In genomic region chr16:8863594-8864424, GRCh38 we compare ENCODE assay signal across 3 cellular contexts.
TF ChIP-seq lines count a peak whose summit lies in the region.

No MANE protein-coding gene starts in this region.

TF ChIP-seq in HEK293, 187 proteins besides CTCF, POLR2A, EP300 and RAD21 (continues in another document):
- no peak for TF ChIP-seq ELK4 (IDR thresholded peaks at IDR 0.05; ENCODE audit: borderline replicate concordance, low read depth, low read length)
- no peak for TF ChIP-seq GLIS1 (tag by site-specific recombination; IDR thresholded peaks at IDR 0.05)
- TF ChIP-seq ZNF600 (tag by site-specific recombination; IDR thresholded peaks at IDR 0.05): peak; percentile 51; the same call in 1 of the 2 replicates
- 0 out of 2 replicates have a peak, but pooled peaks have one; percentile 14 for TF ChIP-seq EGR2 (tag by site-specific recombination; IDR thresholded peaks at IDR 0.05; ENCODE audit: low read depth)
- TF ChIP-seq, protein P1, sequence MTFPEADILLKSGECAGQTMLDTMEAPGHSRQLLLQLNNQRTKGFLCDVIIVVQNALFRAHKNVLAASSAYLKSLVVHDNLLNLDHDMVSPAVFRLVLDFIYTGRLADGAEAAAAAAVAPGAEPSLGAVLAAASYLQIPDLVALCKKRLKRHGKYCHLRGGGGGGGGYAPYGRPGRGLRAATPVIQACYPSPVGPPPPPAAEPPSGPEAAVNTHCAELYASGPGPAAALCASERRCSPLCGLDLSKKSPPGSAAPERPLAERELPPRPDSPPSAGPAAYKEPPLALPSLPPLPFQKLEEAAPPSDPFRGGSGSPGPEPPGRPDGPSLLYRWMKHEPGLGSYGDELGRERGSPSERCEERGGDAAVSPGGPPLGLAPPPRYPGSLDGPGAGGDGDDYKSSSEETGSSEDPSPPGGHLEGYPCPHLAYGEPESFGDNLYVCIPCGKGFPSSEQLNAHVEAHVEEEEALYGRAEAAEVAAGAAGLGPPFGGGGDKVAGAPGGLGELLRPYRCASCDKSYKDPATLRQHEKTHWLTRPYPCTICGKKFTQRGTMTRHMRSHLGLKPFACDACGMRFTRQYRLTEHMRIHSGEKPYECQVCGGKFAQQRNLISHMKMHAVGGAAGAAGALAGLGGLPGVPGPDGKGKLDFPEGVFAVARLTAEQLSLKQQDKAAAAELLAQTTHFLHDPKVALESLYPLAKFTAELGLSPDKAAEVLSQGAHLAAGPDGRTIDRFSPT (tag by site-specific recombination; IDR thresholded peaks at IDR 0.05): 0 out of 2 replicates have a peak, but pooled peaks have one; percentile 25
- no peak for TF ChIP-seq FEZF1 (tag by site-specific recombination; IDR thresholded peaks at IDR 0.05)
- TF ChIP-seq ZFHX2 (tag by site-specific recombination; conservative IDR thresholded peaks at IDR 0.05): peak; percentile 14; the same call in 1 of the 2 replicates
- peak; percentile 80 for TF ChIP-seq KLF9 (tag by site-specific recombination; IDR thresholded peaks at IDR 0.05; ENCODE audit: low read depth)
- no peak for TF ChIP-seq ZNF394 (tag by site-specific recombination; IDR thresholded peaks at IDR 0.05; ENCODE audit: borderline replicate concordance)
- peak; percentile 21; the same call in 1 of the 2 replicates for TF ChIP-seq KLF1 (tag by site-specific recombination; IDR thresholded peaks at IDR 0.05)
- TF ChIP-seq ZNF169 (tag by site-specific recombination; IDR thresholded peaks at IDR 0.05): no peak
- TF ChIP-seq ZNF548 (tag by site-specific recombination; IDR thresholded peaks at IDR 0.05): no peak
- no peak for TF ChIP-seq ZBTB21 (tag by site-specific recombination; IDR thresholded peaks at IDR 0.05)
- TF ChIP-seq SP2 (tag by site-specific recombination; IDR thresholded peaks at IDR 0.05): peak; percentile 59
- TF ChIP-seq ZBTB20 (tag by site-specific recombination; IDR thresholded peaks at IDR 0.05): 0 out of 2 replicates have a peak, but pooled peaks have one; percentile 11
- TF ChIP-seq ZNF341 (tag by site-specific recombination; IDR thresholded peaks at IDR 0.05; ENCODE audit: low read depth): 0 out of 2 replicates have a peak, but pooled peaks have one; percentile 20
- TF ChIP-seq ZNF138 (tag by site-specific recombination; IDR thresholded peaks at IDR 0.05; ENCODE audit: borderline replicate concordance): no peak
- TF ChIP-seq ZNF423 (tag by site-specific recombination; IDR thresholded peaks at IDR 0.05): no peak
- 0 out of 2 replicates have a peak, but pooled peaks have one; percentile 41 for TF ChIP-seq ZNF2 (tag by site-specific recombination; IDR thresholded peaks at IDR 0.05)

TF ChIP-seq in K562, 482 proteins besides CTCF, POLR2A, EP300 and RAD21 (continues in another document):
- TF ChIP-seq, protein P2, sequence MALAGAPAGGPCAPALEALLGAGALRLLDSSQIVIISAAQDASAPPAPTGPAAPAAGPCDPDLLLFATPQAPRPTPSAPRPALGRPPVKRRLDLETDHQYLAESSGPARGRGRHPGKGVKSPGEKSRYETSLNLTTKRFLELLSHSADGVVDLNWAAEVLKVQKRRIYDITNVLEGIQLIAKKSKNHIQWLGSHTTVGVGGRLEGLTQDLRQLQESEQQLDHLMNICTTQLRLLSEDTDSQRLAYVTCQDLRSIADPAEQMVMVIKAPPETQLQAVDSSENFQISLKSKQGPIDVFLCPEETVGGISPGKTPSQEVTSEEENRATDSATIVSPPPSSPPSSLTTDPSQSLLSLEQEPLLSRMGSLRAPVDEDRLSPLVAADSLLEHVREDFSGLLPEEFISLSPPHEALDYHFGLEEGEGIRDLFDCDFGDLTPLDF (CRISPR knock-in tag; IDR thresholded peaks at IDR 0.05): no peak
- TF ChIP-seq KDM1A (IDR thresholded peaks at IDR 0.05) (peak in 1 of 2 experiments; percentile 46; a peak in 1 of 4 replicates), FOS (IDR thresholded peaks at IDR 0.05; ENCODE audit: extremely low read depth, insufficient read length) (no peak), ZKSCAN8 (CRISPR knock-in tag; IDR thresholded peaks at IDR 0.05) (0 out of 2 replicates have a peak, but pooled peaks have one; percentile 31), ZNF24 (IDR thresholded peaks at IDR 0.05) (no peak), EWSR1 (IDR thresholded peaks at IDR 0.05; ENCODE audit: borderline replicate concordance, low read depth, partially characterized antibody) (no peak), RBFOX2 (IDR thresholded peaks at IDR 0.05; ENCODE audit: low read depth, low read length) (peak; percentile 53), PURB (CRISPR knock-in tag; IDR thresholded peaks at IDR 0.05; ENCODE audit: low read depth) (no peak), CREB1 (IDR thresholded peaks at IDR 0.05) (no peak), CREB1 (CRISPR knock-in tag; IDR thresholded peaks at IDR 0.05) (no peak), ZNF232 (CRISPR knock-in tag; IDR thresholded peaks at IDR 0.05) (no peak), SREBF1 (IDR thresholded peaks at IDR 0.05; ENCODE audit: borderline replicate concordance, low read depth, low read length) (no peak), BCL6 (CRISPR knock-in tag; IDR thresholded peaks at IDR 0.05) (no peak), HDGF (IDR thresholded peaks at IDR 0.05) (no peak), NBN (IDR thresholded peaks at IDR 0.05; ENCODE audit: low read depth) (no peak), KLF13 (tag; IDR thresholded peaks at IDR 0.05; ENCODE audit: borderline replicate concordance, low read depth) (no peak), MCM7 (IDR thresholded peaks at IDR 0.05) (no peak), RFX7 (CRISPR knock-in tag; IDR thresholded peaks at IDR 0.05) (no peak), ZNF79 (CRISPR knock-in tag; IDR thresholded peaks at IDR 0.05; ENCODE audit: low read depth) (no peak)
- TF ChIP-seq, protein P3, sequence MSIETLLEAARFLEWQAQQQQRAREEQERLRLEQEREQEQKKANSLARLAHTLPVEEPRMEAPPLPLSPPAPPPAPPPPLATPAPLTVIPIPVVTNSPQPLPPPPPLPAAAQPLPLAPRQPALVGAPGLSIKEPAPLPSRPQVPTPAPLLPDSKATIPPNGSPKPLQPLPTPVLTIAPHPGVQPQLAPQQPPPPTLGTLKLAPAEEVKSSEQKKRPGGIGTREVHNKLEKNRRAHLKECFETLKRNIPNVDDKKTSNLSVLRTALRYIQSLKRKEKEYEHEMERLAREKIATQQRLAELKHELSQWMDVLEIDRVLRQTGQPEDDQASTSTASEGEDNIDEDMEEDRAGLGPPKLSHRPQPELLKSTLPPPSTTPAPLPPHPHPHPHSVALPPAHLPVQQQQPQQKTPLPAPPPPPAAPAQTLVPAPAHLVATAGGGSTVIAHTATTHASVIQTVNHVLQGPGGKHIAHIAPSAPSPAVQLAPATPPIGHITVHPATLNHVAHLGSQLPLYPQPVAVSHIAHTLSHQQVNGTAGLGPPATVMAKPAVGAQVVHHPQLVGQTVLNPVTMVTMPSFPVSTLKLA (conservative IDR thresholded peaks at IDR 0.05): peak in 1 of 2 experiments; percentile 42; a peak in 2 of 4 replicates
- TF ChIP-seq, protein P4, sequence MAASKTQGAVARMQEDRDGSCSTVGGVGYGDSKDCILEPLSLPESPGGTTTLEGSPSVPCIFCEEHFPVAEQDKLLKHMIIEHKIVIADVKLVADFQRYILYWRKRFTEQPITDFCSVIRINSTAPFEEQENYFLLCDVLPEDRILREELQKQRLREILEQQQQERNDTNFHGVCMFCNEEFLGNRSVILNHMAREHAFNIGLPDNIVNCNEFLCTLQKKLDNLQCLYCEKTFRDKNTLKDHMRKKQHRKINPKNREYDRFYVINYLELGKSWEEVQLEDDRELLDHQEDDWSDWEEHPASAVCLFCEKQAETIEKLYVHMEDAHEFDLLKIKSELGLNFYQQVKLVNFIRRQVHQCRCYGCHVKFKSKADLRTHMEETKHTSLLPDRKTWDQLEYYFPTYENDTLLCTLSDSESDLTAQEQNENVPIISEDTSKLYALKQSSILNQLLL (CRISPR knock-in tag; IDR thresholded peaks at IDR 0.05; ENCODE audit: borderline replicate concordance): no peak
- TF ChIP-seq, protein P5, sequence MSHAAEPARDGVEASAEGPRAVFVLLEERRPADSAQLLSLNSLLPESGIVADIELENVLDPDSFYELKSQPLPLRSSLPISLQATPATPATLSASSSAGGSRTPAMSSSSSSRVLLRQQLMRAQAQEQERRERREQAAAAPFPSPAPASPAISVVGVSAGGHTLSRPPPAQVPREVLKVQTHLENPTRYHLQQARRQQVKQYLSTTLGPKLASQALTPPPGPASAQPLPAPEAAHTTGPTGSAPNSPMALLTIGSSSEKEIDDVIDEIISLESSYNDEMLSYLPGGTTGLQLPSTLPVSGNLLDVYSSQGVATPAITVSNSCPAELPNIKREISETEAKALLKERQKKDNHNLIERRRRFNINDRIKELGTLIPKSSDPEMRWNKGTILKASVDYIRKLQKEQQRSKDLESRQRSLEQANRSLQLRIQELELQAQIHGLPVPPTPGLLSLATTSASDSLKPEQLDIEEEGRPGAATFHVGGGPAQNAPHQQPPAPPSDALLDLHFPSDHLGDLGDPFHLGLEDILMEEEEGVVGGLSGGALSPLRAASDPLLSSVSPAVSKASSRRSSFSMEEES (CRISPR knock-in tag; IDR thresholded peaks at IDR 0.05): no peak

TF ChIP-seq in liver, 16 proteins besides CTCF, POLR2A, EP300 and RAD21:
- peak; percentile 53 for TF ChIP-seq NR2F2 (IDR thresholded peaks at IDR 0.05)
- peak; percentile 81 for TF ChIP-seq FOXA2 (IDR thresholded peaks at IDR 0.05)
- TF ChIP-seq REST (IDR thresholded peaks at IDR 0.05): peak; percentile 88
- TF ChIP-seq YY1 (IDR thresholded peaks at IDR 0.05): peak; percentile 77
- TF ChIP-seq HNF4G (IDR thresholded peaks at IDR 0.05): peak; percentile 97
- peak; percentile 70 for TF ChIP-seq FOXA1 (IDR thresholded peaks at IDR 0.05)
- TF ChIP-seq MAX (IDR thresholded peaks at IDR 0.05): peak; percentile 81
- peak; percentile 99 to 100 for TF ChIP-seq EGR1 (IDR thresholded peaks at IDR 0.05; ENCODE audit: low read depth in 2 of 2)
- peak; percentile 71 to 79 for TF ChIP-seq JUND (IDR thresholded peaks at IDR 0.05)
- TF ChIP-seq RXRA (IDR thresholded peaks at IDR 0.05): peak; percentile 94 to 95
- peak; percentile 93 to 97 for TF ChIP-seq HNF4A (conservative IDR thresholded peaks at IDR 0.05)
- TF ChIP-seq ATF3 (IDR thresholded peaks at IDR 0.05): no peak
- TF ChIP-seq SP1 (IDR thresholded peaks at IDR 0.05): peak; percentile 98
- peak in 1 of 2 donors; percentile 40 for TF ChIP-seq GABPA (IDR thresholded peaks at IDR 0.05 in 1 of 2, conservative IDR thresholded peaks at IDR 0.05 in 1 of 2)
- peak; percentile 82 for TF ChIP-seq ZBTB33 (IDR thresholded peaks at IDR 0.05)
- no peak for TF ChIP-seq TAF1 (conservative IDR thresholded peaks at IDR 0.05)
